ENCODE assay signal across 1 cellular context in the genomic region with DNA sequence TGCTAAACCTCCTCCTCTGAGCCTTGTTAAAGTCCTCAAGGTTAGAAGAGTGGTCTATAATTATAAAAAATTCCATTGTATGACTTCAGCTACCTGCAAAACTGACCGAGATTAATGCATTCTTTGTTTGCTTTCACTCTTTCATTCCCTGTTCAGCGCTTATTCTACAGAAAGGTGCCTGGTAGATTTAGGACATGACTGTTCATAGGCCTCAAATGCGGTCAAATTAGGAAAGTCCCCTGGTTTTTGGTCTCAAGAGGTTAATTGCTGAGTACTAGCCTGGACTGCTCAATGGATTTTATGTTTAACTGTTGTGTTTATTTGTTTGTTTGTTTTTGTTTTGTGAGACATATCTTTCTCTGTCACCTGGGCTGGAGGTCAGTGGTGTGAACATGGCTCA.
A peak's percentile ranks its signal among the peaks of the same experiment; 100 is the strongest.
TF ChIP-seq lines count a peak whose summit lies in the region.

No MANE protein-coding gene starts in this region.

TF ChIP-seq in GM12878, 131 proteins besides CTCF, POLR2A, EP300 and RAD21 (continued from another document and continues in another):
- no peak for TF ChIP-seq HDGF (IDR thresholded peaks at IDR 0.05)
- no peak for TF ChIP-seq STAT3 (IDR thresholded peaks at IDR 0.05; ENCODE audit: low read depth, low read length)
- no peak for TF ChIP-seq PBX3 (IDR thresholded peaks at IDR 0.05; ENCODE audit: insufficient replicate concordance, low read depth, low read length)
- peak; percentile 55; the same call in 1 of the 2 replicates for TF ChIP-seq DPF2 (IDR thresholded peaks at IDR 0.05)
- no peak for TF ChIP-seq REST (IDR thresholded peaks at IDR 0.05; ENCODE audit: low read depth, low read length)
- TF ChIP-seq, protein P1, sequence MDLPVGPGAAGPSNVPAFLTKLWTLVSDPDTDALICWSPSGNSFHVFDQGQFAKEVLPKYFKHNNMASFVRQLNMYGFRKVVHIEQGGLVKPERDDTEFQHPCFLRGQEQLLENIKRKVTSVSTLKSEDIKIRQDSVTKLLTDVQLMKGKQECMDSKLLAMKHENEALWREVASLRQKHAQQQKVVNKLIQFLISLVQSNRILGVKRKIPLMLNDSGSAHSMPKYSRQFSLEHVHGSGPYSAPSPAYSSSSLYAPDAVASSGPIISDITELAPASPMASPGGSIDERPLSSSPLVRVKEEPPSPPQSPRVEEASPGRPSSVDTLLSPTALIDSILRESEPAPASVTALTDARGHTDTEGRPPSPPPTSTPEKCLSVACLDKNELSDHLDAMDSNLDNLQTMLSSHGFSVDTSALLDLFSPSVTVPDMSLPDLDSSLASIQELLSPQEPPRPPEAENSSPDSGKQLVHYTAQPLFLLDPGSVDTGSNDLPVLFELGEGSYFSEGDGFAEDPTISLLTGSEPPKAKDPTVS (IDR thresholded peaks at IDR 0.05; ENCODE audit: low read depth, low read length) = no peak
- no peak for TF ChIP-seq ASH2L (IDR thresholded peaks at IDR 0.05; ENCODE audit: borderline replicate concordance, low read depth)
- TF ChIP-seq BCL11A (IDR thresholded peaks at IDR 0.05; ENCODE audit: low read depth, low read length) = peak; percentile 75; the same call in 1 of the 2 replicates
- TF ChIP-seq NR2C2 (IDR thresholded peaks at IDR 0.05; ENCODE audit: borderline replicate concordance, control insufficient read depth, insufficient read length, low read depth) = no peak
- TF ChIP-seq, protein P2, sequence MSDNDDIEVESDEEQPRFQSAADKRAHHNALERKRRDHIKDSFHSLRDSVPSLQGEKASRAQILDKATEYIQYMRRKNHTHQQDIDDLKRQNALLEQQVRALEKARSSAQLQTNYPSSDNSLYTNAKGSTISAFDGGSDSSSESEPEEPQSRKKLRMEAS (IDR thresholded peaks at IDR 0.05; ENCODE audit: low read depth, low read length) = no peak
- TF ChIP-seq POLR2AphosphoS5 (IDR thresholded peaks at IDR 0.05; ENCODE audit: low read length) = no peak
- no peak for TF ChIP-seq ESRRA (IDR thresholded peaks at IDR 0.05; ENCODE audit: low read length)
- no peak for TF ChIP-seq JUNB (IDR thresholded peaks at IDR 0.05)
- TF ChIP-seq CEBPB (IDR thresholded peaks at IDR 0.05; ENCODE audit: borderline replicate concordance in 1 of 2, low read depth in 2 of 2, low read length in 2 of 2) = no peak
- no peak for TF ChIP-seq IRF4 (IDR thresholded peaks at IDR 0.05; ENCODE audit: low read depth, low read length)
- peak; percentile 54 for TF ChIP-seq NBN (IDR thresholded peaks at IDR 0.05)
- no peak for TF ChIP-seq GABPA (IDR thresholded peaks at IDR 0.05; ENCODE audit: low read depth)
- no peak for TF ChIP-seq ATF2 (IDR thresholded peaks at IDR 0.05; ENCODE audit: low read length)
- 0 out of 2 replicates have a peak, but pooled peaks have one; percentile 26 for TF ChIP-seq BMI1 (IDR thresholded peaks at IDR 0.05; ENCODE audit: borderline replicate concordance)
- TF ChIP-seq ZNF274 (IDR thresholded peaks at IDR 0.05; ENCODE audit: insufficient read depth, insufficient read length) = no peak
- TF ChIP-seq, protein P3, sequence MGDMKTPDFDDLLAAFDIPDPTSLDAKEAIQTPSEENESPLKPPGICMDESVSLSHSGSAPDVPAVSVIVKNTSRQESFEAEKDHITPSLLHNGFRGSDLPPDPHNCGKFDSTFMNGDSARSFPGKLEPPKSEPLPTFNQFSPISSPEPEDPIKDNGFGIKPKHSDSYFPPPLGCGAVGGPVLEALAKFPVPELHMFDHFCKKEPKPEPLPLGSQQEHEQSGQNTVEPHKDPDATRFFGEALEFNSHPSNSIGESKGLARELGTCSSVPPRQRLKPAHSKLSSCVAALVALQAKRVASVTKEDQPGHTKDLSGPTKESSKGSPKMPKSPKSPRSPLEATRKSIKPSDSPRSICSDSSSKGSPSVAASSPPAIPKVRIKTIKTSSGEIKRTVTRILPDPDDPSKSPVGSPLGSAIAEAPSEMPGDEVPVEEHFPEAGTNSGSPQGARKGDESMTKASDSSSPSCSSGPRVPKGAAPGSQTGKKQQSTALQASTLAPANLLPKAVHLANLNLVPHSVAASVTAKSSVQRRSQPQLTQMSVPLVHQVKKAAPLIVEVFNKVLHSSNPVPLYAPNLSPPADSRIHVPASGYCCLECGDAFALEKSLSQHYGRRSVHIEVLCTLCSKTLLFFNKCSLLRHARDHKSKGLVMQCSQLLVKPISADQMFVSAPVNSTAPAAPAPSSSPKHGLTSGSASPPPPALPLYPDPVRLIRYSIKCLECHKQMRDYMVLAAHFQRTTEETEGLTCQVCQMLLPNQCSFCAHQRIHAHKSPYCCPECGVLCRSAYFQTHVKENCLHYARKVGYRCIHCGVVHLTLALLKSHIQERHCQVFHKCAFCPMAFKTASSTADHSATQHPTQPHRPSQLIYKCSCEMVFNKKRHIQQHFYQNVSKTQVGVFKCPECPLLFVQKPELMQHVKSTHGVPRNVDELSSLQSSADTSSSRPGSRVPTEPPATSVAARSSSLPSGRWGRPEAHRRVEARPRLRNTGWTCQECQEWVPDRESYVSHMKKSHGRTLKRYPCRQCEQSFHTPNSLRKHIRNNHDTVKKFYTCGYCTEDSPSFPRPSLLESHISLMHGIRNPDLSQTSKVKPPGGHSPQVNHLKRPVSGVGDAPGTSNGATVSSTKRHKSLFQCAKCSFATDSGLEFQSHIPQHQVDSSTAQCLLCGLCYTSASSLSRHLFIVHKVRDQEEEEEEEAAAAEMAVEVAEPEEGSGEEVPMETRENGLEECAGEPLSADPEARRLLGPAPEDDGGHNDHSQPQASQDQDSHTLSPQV (IDR thresholded peaks at IDR 0.05) = no peak
- TF ChIP-seq NFIC (IDR thresholded peaks at IDR 0.05; ENCODE audit: low read depth, low read length) = peak; percentile 39; the same call in 1 of the 2 replicates
- TF ChIP-seq ZNF217 (IDR thresholded peaks at IDR 0.05) = no peak
- peak; percentile 88 for TF ChIP-seq NR2F1 (conservative IDR thresholded peaks at IDR 0.05)
- TF ChIP-seq ZSCAN29 (IDR thresholded peaks at IDR 0.05) = no peak
- TF ChIP-seq MLLT1 (IDR thresholded peaks at IDR 0.05) = peak; percentile 46; the same call in 1 of the 2 replicates
- TF ChIP-seq TARDBP (IDR thresholded peaks at IDR 0.05; ENCODE audit: borderline replicate concordance) = no peak
- TF ChIP-seq MYC (IDR thresholded peaks at IDR 0.05; ENCODE audit: insufficient read depth, insufficient read length, insufficient replicate concordance, low read length, severe bottlenecking) = no peak
- no peak for TF ChIP-seq CBX5 (IDR thresholded peaks at IDR 0.05; ENCODE audit: low read depth)
- TF ChIP-seq CHD4 (IDR thresholded peaks at IDR 0.05) = no peak
- no peak for TF ChIP-seq SP1 (IDR thresholded peaks at IDR 0.05; ENCODE audit: low read depth, low read length)
- TF ChIP-seq TCF3 (IDR thresholded peaks at IDR 0.05; ENCODE audit: borderline replicate concordance, insufficient read depth, low read depth, low read length) = no peak
- TF ChIP-seq HDAC2 (IDR thresholded peaks at IDR 0.05) = no peak
- TF ChIP-seq, protein P4, sequence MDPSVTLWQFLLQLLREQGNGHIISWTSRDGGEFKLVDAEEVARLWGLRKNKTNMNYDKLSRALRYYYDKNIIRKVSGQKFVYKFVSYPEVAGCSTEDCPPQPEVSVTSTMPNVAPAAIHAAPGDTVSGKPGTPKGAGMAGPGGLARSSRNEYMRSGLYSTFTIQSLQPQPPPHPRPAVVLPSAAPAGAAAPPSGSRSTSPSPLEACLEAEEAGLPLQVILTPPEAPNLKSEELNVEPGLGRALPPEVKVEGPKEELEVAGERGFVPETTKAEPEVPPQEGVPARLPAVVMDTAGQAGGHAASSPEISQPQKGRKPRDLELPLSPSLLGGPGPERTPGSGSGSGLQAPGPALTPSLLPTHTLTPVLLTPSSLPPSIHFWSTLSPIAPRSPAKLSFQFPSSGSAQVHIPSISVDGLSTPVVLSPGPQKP (IDR thresholded peaks at IDR 0.05; ENCODE audit: low read depth, low read length) = no peak
- no peak for TF ChIP-seq CHD2 (IDR thresholded peaks at IDR 0.05; ENCODE audit: borderline replicate concordance, low read depth, low read length)
- TF ChIP-seq, protein P5, sequence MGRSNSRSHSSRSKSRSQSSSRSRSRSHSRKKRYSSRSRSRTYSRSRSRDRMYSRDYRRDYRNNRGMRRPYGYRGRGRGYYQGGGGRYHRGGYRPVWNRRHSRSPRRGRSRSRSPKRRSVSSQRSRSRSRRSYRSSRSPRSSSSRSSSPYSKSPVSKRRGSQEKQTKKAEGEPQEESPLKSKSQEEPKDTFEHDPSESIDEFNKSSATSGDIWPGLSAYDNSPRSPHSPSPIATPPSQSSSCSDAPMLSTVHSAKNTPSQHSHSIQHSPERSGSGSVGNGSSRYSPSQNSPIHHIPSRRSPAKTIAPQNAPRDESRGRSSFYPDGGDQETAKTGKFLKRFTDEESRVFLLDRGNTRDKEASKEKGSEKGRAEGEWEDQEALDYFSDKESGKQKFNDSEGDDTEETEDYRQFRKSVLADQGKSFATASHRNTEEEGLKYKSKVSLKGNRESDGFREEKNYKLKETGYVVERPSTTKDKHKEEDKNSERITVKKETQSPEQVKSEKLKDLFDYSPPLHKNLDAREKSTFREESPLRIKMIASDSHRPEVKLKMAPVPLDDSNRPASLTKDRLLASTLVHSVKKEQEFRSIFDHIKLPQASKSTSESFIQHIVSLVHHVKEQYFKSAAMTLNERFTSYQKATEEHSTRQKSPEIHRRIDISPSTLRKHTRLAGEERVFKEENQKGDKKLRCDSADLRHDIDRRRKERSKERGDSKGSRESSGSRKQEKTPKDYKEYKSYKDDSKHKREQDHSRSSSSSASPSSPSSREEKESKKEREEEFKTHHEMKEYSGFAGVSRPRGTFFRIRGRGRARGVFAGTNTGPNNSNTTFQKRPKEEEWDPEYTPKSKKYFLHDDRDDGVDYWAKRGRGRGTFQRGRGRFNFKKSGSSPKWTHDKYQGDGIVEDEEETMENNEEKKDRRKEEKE (IDR thresholded peaks at IDR 0.05) = no peak
- no peak for TF ChIP-seq GATAD2B (conservative IDR thresholded peaks at IDR 0.05; ENCODE audit: low read depth)
- TF ChIP-seq TBL1XR1 (IDR thresholded peaks at IDR 0.05; ENCODE audit: low read depth, low read length) = no peak
- TF ChIP-seq RCOR1 (conservative IDR thresholded peaks at IDR 0.05; ENCODE audit: low read depth, low read length) = no peak
- TF ChIP-seq SMAD1 (IDR thresholded peaks at IDR 0.05; ENCODE audit: low read depth, partially characterized antibody) = no peak
- TF ChIP-seq RUNX3 (IDR thresholded peaks at IDR 0.05; ENCODE audit: low read length) = peak; percentile 89
